Comparison of ENCODE assay signal across 8 cellular contexts in genomic region chr1:35931424-35932157, GRCh38. TPM values are rescaled to one million over a fixed set of nuclear protein-coding genes. Genes with fewer than 3 reads are reported as not detected.
DNase-seq lines count a peak whose midpoint lies in the region; ATAC-seq, FAIRE-seq and TF ChIP-seq lines count a peak whose summit lies in the region.

No MANE protein-coding gene starts in this region.

- peak overlapping the region; percentile 100 for H3K4me3 Mint-ChIP-seq in natural killer cell treated with Interleukin-12 subunit alpha and Interleukin-12 subunit beta and Interleukin-15 and Interleukin-18, amount 100 ng/mL, for 72 hours

- CTCF ChIA-PET in AG04449 (lab: Yijun Ruan, JAX): interaction anchor here (0.9 to 1.3 kb wide), 3 partner anchors 10 to 156 kb away, joined by 3 read pairs; partner anchors contain the start of gene AGO1
- CTCF ChIA-PET in SK-N-SH (lab: Yijun Ruan, JAX): interaction anchor here (0.7 to 1.6 kb wide), 3 partner anchors 48 to 168 kb away, joined by 3 to 5 read pairs (median 5); partner anchors contain the start of gene AGO1

- POLR2A ChIA-PET in AG04449 (lab: Yijun Ruan, JAX) (interaction anchor here (0.6 to 1.0 kb wide), 2 partner anchors 48 to 102 kb away, joined by 4 read pairs; partner anchors contain the start of gene AGO1), SK-N-SH (lab: Yijun Ruan, JAX) (interaction anchor here (1.7 kb wide), 1 partner anchor 163 kb away, joined by 7 read pairs; no protein-coding TSS in a partner anchor)

- H3K36me3 Mint-ChIP-seq in natural killer cell treated with Interleukin-12 subunit alpha and Interleukin-12 subunit beta and Interleukin-15 and Interleukin-18, amount 100 ng/mL, for 72 hours: no peaks in the 10 kb centered on the region

- TF ChIP-seq RAD21 in SK-N-SH (IDR thresholded peaks at IDR 0.05; ENCODE audit: low read length): no peak

- no peaks in the 10 kb centered on the region for H3K9me3 ChIP-seq in SK-N-SH

- peaks cover 61% of the 10 kb centered on the region for H3K79me2 ChIP-seq in SK-N-SH (ENCODE audit: insufficient read depth)

- H3K36me3 ChIP-seq in SK-N-SH (replicated peaks in 1 of 2; ENCODE audit: control insufficient read depth in 1 of 2, insufficient read depth in 2 of 2, low read length in 1 of 2): peaks cover 0 to 6% of the 10 kb centered on the region in 2 experiments

- TF ChIP-seq CTCF in AG04449 (IDR thresholded peaks at IDR 0.05; ENCODE audit: insufficient read depth, low read length, missing control alignments) (no peak), SK-N-SH (IDR thresholded peaks at IDR 0.05) (no peak)

- H3F3A ChIP-seq in SK-N-SH (replicated peaks; ENCODE audit: insufficient read depth): peaks cover 17% of the 10 kb centered on the region

- H3K27ac Mint-ChIP-seq in natural killer cell treated with Interleukin-12 subunit alpha and Interleukin-12 subunit beta and Interleukin-15 and Interleukin-18, amount 100 ng/mL, for 72 hours: peak overlapping the region; percentile 83 to 85

- H3K4me1 ChIP-seq in SK-N-SH (ENCODE audit: control insufficient read depth in 1 of 2, insufficient read depth in 2 of 2, low read depth in 1 of 2, low read length in 1 of 2): peaks cover 19 to 23% of the 10 kb centered on the region in 2 experiments; a peak in 3 of 4 replicates

- peaks cover 17 to 42% of the 10 kb centered on the region in 2 donors for H3K4me1 Mint-ChIP-seq in natural killer cell treated with Interleukin-12 subunit alpha and Interleukin-12 subunit beta and Interleukin-15 and Interleukin-18, amount 100 ng/mL, for 72 hours (ENCODE audit: low read depth in 2 of 2)

- peak; percentile 12 for ATAC-seq in HG03439 (IDR thresholded peaks at IDR 0.05; ENCODE audit: unreplicated experiment)
- ATAC-seq in esophagus mucosa: peak; percentile 60
- ATAC-seq in natural killer cell treated with Interleukin-12 subunit alpha and Interleukin-12 subunit beta and Interleukin-15 and Interleukin-18, amount 100 ng/mL, for 72 hours: peak in 1 of 2 donors; percentile 36
- no peak for ATAC-seq in HG03378 (IDR thresholded peaks at IDR 0.05; ENCODE audit: unreplicated experiment)

- DNase-seq in AG04449 (ENCODE audit: low read depth, low spot score) (no peak), GM18507 (ENCODE audit: extremely low spot score, insufficient read length, low read depth) (no peak), SK-N-SH (peak; percentile 22), NCI-H1048 (lab: John Stamatoyannopoulos, UW) (no peak)
- DNase-seq in natural killer cell treated with Interleukin-12 subunit alpha and Interleukin-12 subunit beta and Interleukin-15 and Interleukin-18, amount 100 ng/mL, for 72 hours (ENCODE audit: low spot score): no peak

- WGBS in SK-N-SH (ENCODE audit: low lambda C conversion rate): under 1% methylated on average over 27 of the region's 30 CpGs

- no peaks in the 10 kb centered on the region for H3K27me3 ChIP-seq in SK-N-SH (ENCODE audit: insufficient read depth)

- H4K20me1 ChIP-seq in SK-N-SH (ENCODE audit: insufficient read depth): peaks cover 7% of the 10 kb centered on the region; the same call in 1 of the 2 replicates

- H3K4me3 ChIP-seq in AG04449 (ENCODE audit: low read depth, low read length) (peak overlapping the region; percentile 81), SK-N-SH (ENCODE audit: low read depth in 2 of 2, low read length in 1 of 2) (peak overlapping the region; percentile 85 to 95)

- peak overlapping the region; percentile 91 for H3K9ac ChIP-seq in SK-N-SH

- peak overlapping the region; percentile 84 to 93 for H3K27ac ChIP-seq in SK-N-SH (ENCODE audit: low read depth in 2 of 2, low read length in 1 of 2)

- peak; percentile 55 for FAIRE-seq in GM18507 (lab: Jason Lieb, UNC)

- H3K4me2 ChIP-seq in SK-N-SH: peak overlapping the region; percentile 84

- no peaks in the 10 kb centered on the region for H3K9me3 Mint-ChIP-seq in natural killer cell treated with Interleukin-12 subunit alpha and Interleukin-12 subunit beta and Interleukin-15 and Interleukin-18, amount 100 ng/mL, for 72 hours

- H3K27me3 Mint-ChIP-seq in natural killer cell treated with Interleukin-12 subunit alpha and Interleukin-12 subunit beta and Interleukin-15 and Interleukin-18, amount 100 ng/mL, for 72 hours: no peaks in the 10 kb centered on the region

- H3K9me2 ChIP-seq in SK-N-SH: no peaks in the 10 kb centered on the region

- H2AFZ ChIP-seq in SK-N-SH (ENCODE audit: low read depth): peak overlapping the region; percentile 85

- no peak for TF ChIP-seq EP300 in SK-N-SH (IDR thresholded peaks at IDR 0.05; ENCODE audit: borderline replicate concordance in 1 of 2, low read depth in 1 of 2, low read length in 1 of 2)

TF ChIP-seq in SK-N-SH, 30 proteins besides CTCF, POLR2A, EP300 and RAD21:
- TF ChIP-seq USF2 (IDR thresholded peaks at IDR 0.05; ENCODE audit: borderline replicate concordance, low read depth, low read length): no peak
- TF ChIP-seq FOXM1 (IDR thresholded peaks at IDR 0.05; ENCODE audit: low read depth): no peak

RNA-seq across cellular contexts. Expression of gene AGO3, which starts 0.7 kb away (rescaled TPM):
- 6.7 and 7.7 TPM in 2 replicates for polyA plus RNA-seq in SK-N-SH (2012; rRNA removed)
- polyA plus RNA-seq in SK-N-SH (2012; cell fraction: cytosol; rRNA removed): 6.9 and 7.4 TPM in 2 replicates
- polyA plus RNA-seq in SK-N-SH (2012; cell fraction: nucleus; rRNA removed): 12.5 and 18.8 TPM in 2 replicates
- total RNA-seq in esophagus mucosa: 12.1 TPM
- total RNA-seq in natural killer cell treated with Interleukin-12 subunit alpha and Interleukin-12 subunit beta and Interleukin-15 and Interleukin-18, amount 100 ng/mL, for 72 hours: 10 to 100 TPM; 37.7 to 56.5 TPM

RNA-seq across cellular contexts. Expression of gene AGO1, which starts 48.6 kb away (rescaled TPM):
- polyA plus RNA-seq in SK-N-SH (2012; rRNA removed): 7.8 and 9.5 TPM in 2 replicates
- 4.7 and 7.4 TPM in 2 replicates for polyA plus RNA-seq in SK-N-SH (2012; cell fraction: cytosol; rRNA removed)
- 12.0 and 12.5 TPM in 2 replicates for polyA plus RNA-seq in SK-N-SH (2012; cell fraction: nucleus; rRNA removed)
- total RNA-seq in esophagus mucosa: 14.8 TPM
- total RNA-seq in natural killer cell treated with Interleukin-12 subunit alpha and Interleukin-12 subunit beta and Interleukin-15 and Interleukin-18, amount 100 ng/mL, for 72 hours: 10 to 100 TPM; 25.3 to 37.2 TPM
